Comparison of ENCODE assay signal across 12 cellular contexts in the genomic region with DNA sequence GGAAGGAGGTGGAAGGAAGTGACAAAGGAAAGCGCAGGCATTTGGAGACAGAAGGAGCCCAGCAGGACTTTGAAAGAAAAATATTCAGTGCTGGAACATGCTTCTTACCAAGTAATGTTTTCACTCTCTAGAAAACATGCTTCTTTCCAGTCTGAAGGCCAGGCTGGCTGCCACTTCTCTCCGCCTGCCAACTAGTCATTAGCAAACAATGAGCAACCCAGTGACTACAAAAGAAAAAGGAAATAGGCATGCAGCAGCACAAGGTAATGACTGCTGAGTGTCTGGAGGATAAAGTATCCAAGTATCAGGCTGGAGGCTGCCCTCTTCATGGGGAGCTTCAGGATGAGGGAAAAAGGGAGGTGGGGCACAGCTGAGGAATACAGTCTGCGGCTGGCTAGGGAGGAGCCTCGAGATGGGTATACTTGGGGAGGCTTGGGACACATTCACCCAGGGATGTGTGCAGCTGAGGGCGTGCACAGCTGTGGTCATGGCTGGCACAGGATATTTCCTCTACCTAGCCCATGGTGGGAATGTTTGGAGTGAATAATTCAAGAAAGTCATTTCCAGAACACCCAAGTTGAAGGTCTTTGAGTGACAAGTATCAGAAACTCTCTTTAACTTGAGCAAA.
DNase-seq lines count a peak whose midpoint lies in the region; ATAC-seq and TF ChIP-seq lines count a peak whose summit lies in the region.
"Had no signal": no experiment of that assay in that cellular context is flagged by ENCODE, and none has a peak within 500 bp of the region (broad histone marks: within the 10 kb centered on the region; RNA-seq: fewer than 3 reads in every experiment).

No MANE protein-coding gene starts in this region.

- no peak overlapping the region for H3K4me3 ChIP-seq in RWPE2 (ENCODE audit: severe bottlenecking)

- H3K9me3 ChIP-seq in RWPE2 (ENCODE audit: severe bottlenecking): no peaks in the 10 kb centered on the region

- H3K36me3 ChIP-seq in RWPE2 (ENCODE audit: low read depth): no peaks in the 10 kb centered on the region

- peak; percentile 91 for ATAC-seq in RWPE2 (ENCODE audit: low read depth)
- peak; percentile 72 for ATAC-seq in foreskin keratinocyte
- no peak for ATAC-seq in GM18517 (IDR thresholded peaks at IDR 0.05; ENCODE audit: unreplicated experiment)
- ATAC-seq: stimulated activated naive CD8-positive, alpha-beta T cell treated with anti-CD3 and anti-CD28 coated beads, Interleukin-15, Interleukin-2, amounts not matched to agents 100 U/mL and 50 U/mL, for 24 hours had no signal

- H3K27me3 ChIP-seq in RWPE2 (ENCODE audit: insufficient read depth, poor library complexity, severe bottlenecking) (no peaks in the 10 kb centered on the region), foreskin keratinocyte (no peaks in the 10 kb centered on the region)

- TF ChIP-seq CTCF in RWPE2 (IDR thresholded peaks at IDR 0.05; ENCODE audit: poor library complexity, severe bottlenecking) (no peak), foreskin keratinocyte (conservative IDR thresholded peaks at IDR 0.05) (no peak)

- peaks cover 20% of the 10 kb centered on the region for H3K4me1 ChIP-seq in RWPE2 (ENCODE audit: insufficient read depth, poor library complexity, severe bottlenecking)
- H3K4me1 ChIP-seq in foreskin keratinocyte: no peaks in the 10 kb centered on the region

- in situ Hi-C loops in ACHN (cut with HindIII; ENCODE audit: low pct_ligation_motif_present, low pct_unique_long_range_greater_than_20kb, low sequenced_read_pairs): no loop called here

- DNase-seq in NCI-H1092 (lab: John Stamatoyannopoulos, UW): peak; percentile 20
- no peak for DNase-seq in RWPE2 (ENCODE audit: low spot score)
- peak in 1 of 2 donors; percentile 52 for DNase-seq in foreskin keratinocyte
- peak; percentile 49 for DNase-seq in stromal cell of bone marrow (ENCODE audit: low read depth)
- no peak for DNase-seq in NCI-H524 treated with DMSO at 0.1 percent for 48 hours (lab: John Stamatoyannopoulos, UW)
- DNase-seq in ACHN: no peak
- no peak for DNase-seq in middle frontal gyrus (ENCODE audit: extremely low spot score, low spot score)
- DNase-seq: activated B cell treated with CpG ODN at 0.5 μM for 24 hours; left colon; stimulated activated CD4-positive, alpha-beta T cell treated with anti-CD3 and anti-CD28 coated beads, Interleukin-2, amount 100 ng/mL, for 48 hours; stimulated activated naive CD8-positive, alpha-beta T cell treated with anti-CD3 and anti-CD28 coated beads, Interleukin-15, Interleukin-2, amounts not matched to agents 100 U/mL and 50 U/mL, for 24 hours had no signal

- H3K27ac ChIP-seq in RWPE2 (ENCODE audit: poor library complexity, severe bottlenecking) (peak overlapping the region; percentile 42), foreskin keratinocyte (no peak overlapping the region)

Comparison
In these comparisons a context has a peak if more than half of its experiments do, and no peak if none do; other contexts are left out.
1. DNase-seq: peak in NCI-H1092 (single experiment) and stromal cell of bone marrow (single experiment); none in RWPE2 (single experiment), NCI-H524 treated with DMSO at 0.1 percent for 48 hours (single experiment), ACHN (single experiment) and middle frontal gyrus (single experiment).